1 cellular context compared by ENCODE assay signal in genomic region chr3:50592568-50592967, GRCh38.
TF ChIP-seq lines count a peak whose summit lies in the region.

No MANE protein-coding gene starts in this region.

TF ChIP-seq in SK-N-SH treated with all-trans-retinoic acid at 6 μM for 48 hours, 23 proteins besides CTCF, POLR2A, EP300 and RAD21 (continued from another document):
- TF ChIP-seq TSHZ2 (CRISPR knock-in tag; IDR thresholded peaks at IDR 0.05) (no peak), ARNTL (CRISPR knock-in tag; IDR thresholded peaks at IDR 0.05; ENCODE audit: borderline replicate concordance, low read depth) (no peak), TOX (CRISPR knock-in tag; IDR thresholded peaks at IDR 0.05; ENCODE audit: borderline replicate concordance) (no peak), ESRRG (CRISPR knock-in tag; IDR thresholded peaks at IDR 0.05) (no peak)
